ENCODE assay signal across 14 cellular contexts in genomic region chr2:190470256-190470826, GRCh38.
A peak's percentile ranks its signal among the peaks of the same experiment; 100 is the strongest.
DNase-seq lines count a peak whose midpoint lies in the region; ATAC-seq and TF ChIP-seq lines count a peak whose summit lies in the region.
"Had no signal": no experiment of that assay in that cellular context is flagged by ENCODE, and none has a peak within 500 bp of the region (broad histone marks: within the 10 kb centered on the region; RNA-seq: fewer than 3 reads in every experiment).

No MANE protein-coding gene starts in this region.

- no peaks in the 10 kb centered on the region for H3K9me3 ChIP-seq in CD4-positive, CD25-positive, alpha-beta regulatory T cell (ENCODE audit: control insufficient read depth in 2 of 2, low read length in 2 of 2)
- H3K9me3 ChIP-seq in duodenal mucosa (ENCODE audit: control insufficient read depth in 1 of 2, low read length in 2 of 2): no peaks in the 10 kb centered on the region
- H3K9me3 ChIP-seq: neutrophil had no signal

- H3K9ac ChIP-seq in duodenal mucosa (ENCODE audit: low read depth in 1 of 2, low read length in 2 of 2): no peak overlapping the region

- H3K4me1 ChIP-seq in CD4-positive, CD25-positive, alpha-beta regulatory T cell (ENCODE audit: control insufficient read depth, insufficient read depth, low read length, poor library complexity, severe bottlenecking): peaks cover 10% of the 10 kb centered on the region
- peaks cover 11 to 20% of the 10 kb centered on the region in 2 donors for H3K4me1 ChIP-seq in duodenal mucosa (ENCODE audit: control insufficient read depth in 1 of 2, insufficient read depth in 2 of 2, low read length in 2 of 2)

- H3K27me3 Mint-ChIP-seq in CD4-positive, CD25-positive, alpha-beta regulatory T cell: no peaks in the 10 kb centered on the region
- no peaks in the 10 kb centered on the region for H3K27me3 Mint-ChIP-seq in progenitor cell of endocrine pancreas
- H3K27me3 Mint-ChIP-seq: activated CD4-positive, alpha-beta T cell treated with anti-CD3 and anti-CD28 coated beads, Interleukin-2, amount 10 ng/mL, durations not matched to agents 7 days and 5 days; stimulated activated memory B cell treated with anti-CD40 and anti-IgM and Interleukin-4, amounts not matched to agents 10 μg/mL and 1 μg/mL and 100 μg/mL, for 72 hours had no signal

- peaks cover 26 to 50% (median 38%) of the 10 kb centered on the region in 4 donors for H3K4me1 Mint-ChIP-seq in CD4-positive, CD25-positive, alpha-beta regulatory T cell
- peaks cover 19% of the 10 kb centered on the region for H3K4me1 Mint-ChIP-seq in progenitor cell of endocrine pancreas (ENCODE audit: low read depth)

- no peak for ATAC-seq in CD4-positive, CD25-positive, alpha-beta regulatory T cell (ENCODE audit: low read depth in 2 of 2)
- ATAC-seq in GM21367 (IDR thresholded peaks at IDR 0.05; ENCODE audit: unreplicated experiment) (no peak), HG02798 (IDR thresholded peaks at IDR 0.05; ENCODE audit: poor library complexity, unreplicated experiment) (no peak)
- ATAC-seq: stimulated activated memory B cell treated with anti-CD40 and anti-IgM and Interleukin-4, amounts not matched to agents 10 μg/mL and 1 μg/mL and 100 μg/mL, for 72 hours had no signal

- H3K27me3 ChIP-seq in CD4-positive, CD25-positive, alpha-beta regulatory T cell (ENCODE audit: control insufficient read depth, insufficient read depth, low read length): no peaks in the 10 kb centered on the region
- no peaks in the 10 kb centered on the region for H3K27me3 ChIP-seq in duodenal mucosa (ENCODE audit: control insufficient read depth in 1 of 2, insufficient read depth in 2 of 2, low read length in 2 of 2)
- H3K27me3 ChIP-seq: neutrophil had no signal

- peak overlapping the region in 2 of 3 donors; percentile 52 to 53 for H3K27ac Mint-ChIP-seq in CD4-positive, CD25-positive, alpha-beta regulatory T cell
- peak overlapping the region; percentile 35 for H3K27ac Mint-ChIP-seq in progenitor cell of endocrine pancreas
- H3K27ac Mint-ChIP-seq: activated CD4-positive, alpha-beta T cell treated with anti-CD3 and anti-CD28 coated beads, Interleukin-2, amount 10 ng/mL, durations not matched to agents 7 days and 5 days; activated T-helper 2 cell treated with anti-CD3 and anti-CD28 coated beads, Interferon-gamma antibody, Interleukin-2, Interleukin-4, amounts not matched to agents 10 μg/mL and 5 μg/mL and 100 μg/mL, durations not matched to agents 14 hours and 24 hours and 36 hours; stimulated activated memory B cell treated with anti-CD40 and anti-IgM and Interleukin-4, amounts not matched to agents 10 μg/mL and 1 μg/mL and 100 μg/mL, for 72 hours; T-helper 1 cell treated with Interleukin-12 subunit alpha and Interleukin-12 subunit beta and Interleukin-4 antibody, amounts not matched to agents 30 μg/mL and 1 μg/mL, for 36 hours had no signal

- TF ChIP-seq CTCF in progenitor cell of endocrine pancreas (IDR thresholded peaks at IDR 0.05; ENCODE audit: unreplicated experiment): no peak

- H3K4me3 ChIP-seq in CD4-positive, CD25-positive, alpha-beta regulatory T cell (ENCODE audit: low read depth, low read length): no peak overlapping the region
- no peak overlapping the region for H3K4me3 ChIP-seq in duodenal mucosa (ENCODE audit: low read depth in 1 of 2, low read length in 2 of 2)

- H3K36me3 ChIP-seq in CD4-positive, CD25-positive, alpha-beta regulatory T cell (ENCODE audit: control insufficient read depth, insufficient read depth, low read length): peaks cover 13% of the 10 kb centered on the region
- peaks cover 0 to 8% of the 10 kb centered on the region in 2 donors for H3K36me3 ChIP-seq in duodenal mucosa (ENCODE audit: control insufficient read depth in 1 of 2, insufficient read depth in 2 of 2, low read length in 2 of 2)
- H3K36me3 ChIP-seq: neutrophil had no signal

- H3K4me3 Mint-ChIP-seq in CD4-positive, CD25-positive, alpha-beta regulatory T cell: no peak overlapping the region
- no peak overlapping the region for H3K4me3 Mint-ChIP-seq in progenitor cell of endocrine pancreas (ENCODE audit: low read depth)
- H3K4me3 Mint-ChIP-seq: activated CD4-positive, alpha-beta T cell treated with anti-CD3 and anti-CD28 coated beads, Interleukin-2, amount 10 ng/mL, durations not matched to agents 7 days and 5 days; stimulated activated memory B cell treated with anti-CD40 and anti-IgM and Interleukin-4, amounts not matched to agents 10 μg/mL and 1 μg/mL and 100 μg/mL, for 72 hours; T-helper 1 cell treated with Interleukin-12 subunit alpha and Interleukin-12 subunit beta and Interleukin-4 antibody, amounts not matched to agents 30 μg/mL and 1 μg/mL, for 36 hours had no signal

- H3K9me3 Mint-ChIP-seq in CD4-positive, CD25-positive, alpha-beta regulatory T cell: peaks cover 0 to 3% (median 0%) of the 10 kb centered on the region in 7 donors
- H3K9me3 Mint-ChIP-seq in progenitor cell of endocrine pancreas (ENCODE audit: low read depth): peaks cover 20% of the 10 kb centered on the region

- no peak overlapping the region for H3K27ac ChIP-seq in CD4-positive, CD25-positive, alpha-beta regulatory T cell (ENCODE audit: insufficient read depth, low read length, poor library complexity, severe bottlenecking)
- H3K27ac ChIP-seq in duodenal mucosa (ENCODE audit: low read depth, low read length): peak overlapping the region; percentile 14
- H3K27ac ChIP-seq: neutrophil had no signal

- peaks cover 34% of the 10 kb centered on the region for H3K36me3 Mint-ChIP-seq in CD4-positive, CD25-positive, alpha-beta regulatory T cell
- peaks cover 29% of the 10 kb centered on the region for H3K36me3 Mint-ChIP-seq in progenitor cell of endocrine pancreas (ENCODE audit: insufficient read depth)

- DNase-seq in CD4-positive, CD25-positive, alpha-beta regulatory T cell: no peak
- DNase-seq in NCI-H748 (lab: John Stamatoyannopoulos, UW; ENCODE audit: unreplicated experiment): peak; percentile 30
- no peak for DNase-seq in progenitor cell of endocrine pancreas (ENCODE audit: low spot score, unreplicated experiment)
- no peak for DNase-seq in effector CD8-positive, alpha-beta T cell (lab: John Stamatoyannopoulos, UW)
- DNase-seq in NCI-H446 treated with DMSO at 0.1 percent for 48 hours (lab: John Stamatoyannopoulos, UW): no peak
- DNase-seq: activated CD4-positive, alpha-beta T cell treated with anti-CD3 and anti-CD28 coated beads, Interleukin-2, amount 10 ng/mL, durations not matched to agents 7 days and 5 days; stimulated activated CD4-positive, alpha-beta T cell treated with anti-CD3 and anti-CD28 coated beads, Interleukin-1b, Interleukin-23, amount 100 ng/mL, for 48 hours had no signal
